In genomic region chr20:47648943-47649342, GRCh38 we compare ENCODE assay signal across 20 cellular contexts.
"Had no signal": no experiment of that assay in that cellular context is flagged by ENCODE, and none has a peak within 500 bp of the region (broad histone marks: within the 10 kb centered on the region; RNA-seq: fewer than 3 reads in every experiment).

No MANE protein-coding gene starts in this region.

- H3K4me2 ChIP-seq: hepatocyte had no signal

- H3K4me3 ChIP-seq: hepatocyte, pancreas, tibial nerve had no signal

- H3K79me2 ChIP-seq: hepatocyte had no signal

- H3K4me1 ChIP-seq: foreskin keratinocyte, pancreas, tibial nerve had no signal

- DNase-seq: activated CD4-positive, alpha-beta T cell treated with anti-CD3 and anti-CD28 coated beads for 1 hour; activated naive CD4-positive, alpha-beta T cell treated with Interleukin-2 at 50 U/mL for 16 hours; anterior cingulate cortex; caudate nucleus; effector memory CD8-positive, alpha-beta T cell; foreskin keratinocyte; mesendoderm; natural killer cell; pancreas; stimulated activated CD4-positive, alpha-beta T cell treated with anti-CD3 and anti-CD28 coated beads, Interleukin-4, amount 100 ng/mL, for 4 hours; stimulated activated naive CD4-positive, alpha-beta T cell; substantia nigra; T-helper 17 cell had no signal

- H3K9me3 Mint-ChIP-seq: activated T-helper 17 cell treated with anti-CD3 and anti-CD28 coated beads, Interleukin-2, amount 50 U/mL, for 72 hours; brain; effector memory CD8-positive, alpha-beta T cell; natural killer cell had no signal

- H2AFZ ChIP-seq: hepatocyte had no signal

- H3K4me3 Mint-ChIP-seq: activated T-helper 17 cell treated with anti-CD3 and anti-CD28 coated beads, Interleukin-2, amount 50 U/mL, for 72 hours; brain; effector memory CD8-positive, alpha-beta T cell; natural killer cell; T-helper 17 cell had no signal

- H3K27ac Mint-ChIP-seq: brain; effector memory CD8-positive, alpha-beta T cell; natural killer cell had no signal

- H3K27ac ChIP-seq: epithelial cell of prostate, foreskin keratinocyte, hepatocyte, neutrophil, pancreas, tibial nerve, VCaP had no signal

- H3K4me1 Mint-ChIP-seq: activated T-helper 17 cell treated with anti-CD3 and anti-CD28 coated beads, Interleukin-2, amount 50 U/mL, for 72 hours; natural killer cell had no signal

- H3K9me3 ChIP-seq: neutrophil, pancreas, tibial nerve had no signal

- H3K27me3 Mint-ChIP-seq: activated T-helper 17 cell treated with anti-CD3 and anti-CD28 coated beads, Interleukin-2, amount 50 U/mL, for 72 hours; brain; effector memory CD8-positive, alpha-beta T cell; T-helper 17 cell had no signal

- H3K27me3 ChIP-seq: foreskin keratinocyte, hepatocyte, neutrophil, pancreas, tibial nerve had no signal
